ENCODE assay signal across 16 cellular contexts in genomic region chr6:32107447-32107846, GRCh38. TPM values are rescaled to one million over a fixed set of nuclear protein-coding genes. Genes with fewer than 3 reads are reported as not detected.
DNase-seq lines count a peak whose midpoint lies in the region; ATAC-seq and TF ChIP-seq lines count a peak whose summit lies in the region.
"Had no signal": no experiment of that assay in that cellular context is flagged by ENCODE, and none has a peak within 500 bp of the region (broad histone marks: within the 10 kb centered on the region; RNA-seq: fewer than 3 reads in every experiment).

No MANE protein-coding gene starts in this region.

- H3K4me2 ChIP-seq in BLaER1 treated with 17β-estradiol and CSF1 and Interleukin-3, amounts not matched to agents 10 nM and 100 nM = peak overlapping the region; percentile 57 to 78 (median 72); a peak in 21 of 22 replicates
- H3K4me2 ChIP-seq in skeletal muscle satellite cell (ENCODE audit: low read length) = peak overlapping the region; percentile 69
- H3K4me2 ChIP-seq: KMS-11 had no signal

- intact Hi-C loops in left ventricle myocardium superior (cut with micrococcal nuclease) = no loop called here

- DNase-seq in RWPE2 (ENCODE audit: low spot score) = no peak
- no peak for DNase-seq in left ventricle myocardium superior
- no peak for DNase-seq in NCI-H128 (lab: John Stamatoyannopoulos, UW; ENCODE audit: unreplicated experiment)
- DNase-seq in SHP77 treated with DMSO at 0.1 percent for 48 hours (lab: John Stamatoyannopoulos, UW) = no peak
- DNase-seq in RPMI8226 = no peak
- DNase-seq in NCI-H2196 (lab: John Stamatoyannopoulos, UW; ENCODE audit: unreplicated experiment) = no peak
- DNase-seq: activated CD4-positive, alpha-beta T cell treated with anti-CD3 and anti-CD28 coated beads for 1 hour; dorsolateral prefrontal cortex; GOT3; hippocampal formation; NCI-H2227 treated with DMSO at 0.1 percent for 48 hours had no signal

- H4K20me1 ChIP-seq in BLaER1 treated with 17β-estradiol and CSF1 and Interleukin-3, amounts not matched to agents 10 nM and 100 nM = peaks cover 0 to 23% (median 0%) of the 10 kb centered on the region in 11 experiments; a peak in 5 of 22 replicates

- H3K36me3 ChIP-seq in BLaER1 treated with 17β-estradiol and CSF1 and Interleukin-3, amounts not matched to agents 10 nM and 100 nM = peaks cover 0 to 20% (median 15%) of the 10 kb centered on the region in 11 experiments; a peak in 17 of 22 replicates
- H3K36me3 ChIP-seq in RWPE2 (ENCODE audit: low read depth) (no peaks in the 10 kb centered on the region), skeletal muscle satellite cell (ENCODE audit: insufficient read depth, low read length) (no peaks in the 10 kb centered on the region)

- peak; percentile 52 for ATAC-seq in RWPE2 (ENCODE audit: low read depth)
- peak; percentile 3 for ATAC-seq in left ventricle myocardium superior

- H3K4me1 ChIP-seq in BLaER1 treated with 17β-estradiol and CSF1 and Interleukin-3, amounts not matched to agents 10 nM and 100 nM = peaks cover 34 to 44% (median 36%) of the 10 kb centered on the region in 10 experiments
- H3K4me1 ChIP-seq in RWPE2 (ENCODE audit: insufficient read depth, poor library complexity, severe bottlenecking) (peaks cover 20% of the 10 kb centered on the region), skeletal muscle satellite cell (ENCODE audit: control insufficient read depth, insufficient read depth, low read length) (peaks cover 23% of the 10 kb centered on the region)

- no peaks in the 10 kb centered on the region for H3K9me3 ChIP-seq in BLaER1 treated with 17β-estradiol and CSF1 and Interleukin-3, amounts not matched to agents 10 nM and 100 nM (replicated peaks in 1 of 11)
- no peaks in the 10 kb centered on the region for H3K9me3 ChIP-seq in RWPE2 (ENCODE audit: severe bottlenecking)
- no peaks in the 10 kb centered on the region for H3K9me3 ChIP-seq in skeletal muscle satellite cell (replicated peaks; ENCODE audit: low read length)
- H3K9me3 ChIP-seq: neutrophil had no signal

- H3K27ac ChIP-seq in BLaER1 treated with 17β-estradiol and CSF1 and Interleukin-3, amounts not matched to agents 10 nM and 100 nM = no peak overlapping the region
- H3K27ac ChIP-seq in RWPE2 (ENCODE audit: poor library complexity, severe bottlenecking) = peak overlapping the region; percentile 44
- H3K27ac ChIP-seq: KMS-11, neutrophil had no signal

- no peaks in the 10 kb centered on the region for H3K27me3 ChIP-seq in BLaER1 treated with 17β-estradiol and CSF1 and Interleukin-3, amounts not matched to agents 10 nM and 100 nM
- H3K27me3 ChIP-seq in RWPE2 (ENCODE audit: insufficient read depth, poor library complexity, severe bottlenecking) (no peaks in the 10 kb centered on the region), skeletal muscle satellite cell (ENCODE audit: control insufficient read depth, insufficient read depth, low read length) (peaks cover 40% of the 10 kb centered on the region)

- H3K9ac ChIP-seq in BLaER1 treated with 17β-estradiol and CSF1 and Interleukin-3, amounts not matched to agents 10 nM and 100 nM = peak overlapping the region in 1 of 11 experiments; percentile 28; a peak in 1 of 22 replicates
- H3K9ac ChIP-seq in skeletal muscle satellite cell (ENCODE audit: low read depth, low read length) = no peak overlapping the region
- H3K9ac ChIP-seq: KMS-11 had no signal

- H3K4me3 ChIP-seq in BLaER1 treated with 17β-estradiol and CSF1 and Interleukin-3, amounts not matched to agents 10 nM and 100 nM = no peak overlapping the region
- H3K4me3 ChIP-seq in RWPE2 (ENCODE audit: severe bottlenecking) (no peak overlapping the region), skeletal muscle satellite cell (ENCODE audit: low read length) (no peak overlapping the region)

- no peak for TF ChIP-seq CTCF in RWPE2 (IDR thresholded peaks at IDR 0.05; ENCODE audit: poor library complexity, severe bottlenecking)

RNA-seq across cellular contexts. Expression of gene TNXB, which starts 1.7 kb away (rescaled TPM):
- 64.1 TPM for total RNA-seq in left ventricle myocardium superior
- 48.9 and 64.2 TPM in 2 replicates for total RNA-seq in skeletal muscle satellite cell (2012; rRNA removed)

RNA-seq across cellular contexts. Expression of gene ATF6B, which starts 20.6 kb away (rescaled TPM):
- total RNA-seq in left ventricle myocardium superior = 26.8 TPM
- 12.2 and 14.7 TPM in 2 replicates for total RNA-seq in skeletal muscle satellite cell (2012; rRNA removed)

RNA-seq across cellular contexts. Expression of gene FKBPL, which starts 22.6 kb away (rescaled TPM):
- total RNA-seq in left ventricle myocardium superior = 2.6 TPM
- total RNA-seq in skeletal muscle satellite cell (2012; rRNA removed) = 5.8 and 6.3 TPM in 2 replicates

RNA-seq across cellular contexts. Expression of gene PRRT1, which starts 44.3 kb away (rescaled TPM):
- 0.27 TPM for total RNA-seq in left ventricle myocardium superior
- under 0.01 TPM in 2 replicates for total RNA-seq in skeletal muscle satellite cell (2012; rRNA removed)
- total RNA-seq: B cell had no signal

RNA-seq across cellular contexts. Expression of gene PPT2, which starts 46.5 kb away (rescaled TPM):
- 22.6 TPM for total RNA-seq in left ventricle myocardium superior
- 10.5 and 15.0 TPM in 2 replicates for total RNA-seq in skeletal muscle satellite cell (2012; rRNA removed)
